In the genomic region with DNA sequence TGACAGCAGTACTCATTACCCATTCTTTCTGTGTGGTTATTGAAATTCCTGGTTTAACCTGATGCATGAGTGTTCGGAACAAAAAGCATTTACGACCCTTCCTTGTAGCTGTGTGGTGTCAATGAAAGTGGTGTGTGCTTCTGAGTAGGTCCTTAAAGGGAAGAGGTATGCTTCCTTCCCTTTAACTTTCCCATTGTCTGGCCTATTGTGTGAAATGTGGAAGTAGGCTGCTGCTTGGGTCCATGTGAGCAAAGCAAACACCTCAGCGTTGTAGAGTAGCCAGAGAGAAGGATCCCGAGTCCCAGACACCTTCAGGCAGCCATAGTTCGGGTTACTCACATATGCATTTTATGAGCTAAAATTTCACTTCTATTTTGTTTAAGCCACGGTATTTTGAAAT, we compare ENCODE assay signal across 30 cellular contexts.
"Had no signal": no experiment of that assay in that cellular context is flagged by ENCODE, and none has a peak within 500 bp of the region (broad histone marks: within the 10 kb centered on the region; RNA-seq: fewer than 3 reads in every experiment).

No MANE protein-coding gene starts in this region.

- H3K9me3 ChIP-seq: lower lobe of right lung, neutrophil, right atrium auricular region, right lobe of liver, tibial nerve, uterus had no signal

- H3K36me3 ChIP-seq: lower lobe of right lung, neural progenitor cell, neutrophil, right atrium auricular region, right lobe of liver, tibial nerve, uterus had no signal

- ATAC-seq: left cardiac atrium; left lobe of liver; lower lobe of right lung; natural killer cell; right lobe of liver; stimulated activated memory B cell treated with anti-CD40 and anti-IgM and Interleukin-4, amounts not matched to agents 10 μg/mL and 1 μg/mL and 100 μg/mL, for 72 hours; stimulated activated naive CD8-positive, alpha-beta T cell treated with anti-CD3 and anti-CD28 coated beads, Interleukin-15, amount 100 ng/mL, for 72 hours had no signal

- H3K4me1 ChIP-seq: lower lobe of right lung, right atrium auricular region, right lobe of liver, tibial nerve, uterus had no signal

- FAIRE-seq: keratinocyte had no signal

- H3K4me1 Mint-ChIP-seq: naive B cell; natural killer cell; stimulated activated memory B cell treated with anti-CD40 and anti-IgM and Interleukin-4, amounts not matched to agents 10 μg/mL and 1 μg/mL and 100 μg/mL, for 72 hours; stimulated activated naive CD8-positive, alpha-beta T cell treated with anti-CD3 and anti-CD28 coated beads, Interleukin-15, amount 100 ng/mL, for 72 hours had no signal

- H3K27ac ChIP-seq: lower lobe of right lung, neural progenitor cell, neutrophil, right atrium auricular region, right lobe of liver, tibial nerve, uterus had no signal

- H3K4me3 Mint-ChIP-seq: mesothelial cell of epicardium; naive B cell; natural killer cell; nephron progenitor cell; neural progenitor cell; stimulated activated memory B cell treated with anti-CD40 and anti-IgM and Interleukin-4, amounts not matched to agents 10 μg/mL and 1 μg/mL and 100 μg/mL, for 72 hours; stimulated activated naive CD8-positive, alpha-beta T cell treated with anti-CD3 and anti-CD28 coated beads, Interleukin-15, amount 100 ng/mL, for 72 hours; type B pancreatic cell had no signal

- H3K27me3 Mint-ChIP-seq: progenitor cell of endocrine pancreas; stimulated activated memory B cell treated with anti-CD40 and anti-IgM and Interleukin-4, amounts not matched to agents 10 μg/mL and 1 μg/mL and 100 μg/mL, for 72 hours; type B pancreatic cell had no signal

- DNase-seq: hippocampal formation; kidney glomerular epithelial cell; left cardiac atrium; lower lobe of right lung; mammary epithelial cell; mesenchymal stem cell; naive B cell; natural killer cell; nephron progenitor cell; occipital lobe; right lobe of liver; stimulated activated CD4-positive, alpha-beta T cell treated with anti-CD3 and anti-CD28 coated beads, Interleukin-1b, Interleukin-23, amount 100 ng/mL, for 48 hours; stimulated activated CD4-positive, alpha-beta T cell treated with anti-CD3 and anti-CD28 coated beads, Interleukin-2, amount 100 ng/mL, for 48 hours; stimulated activated CD4-positive, alpha-beta T cell treated with anti-CD3 and anti-CD28 coated beads, Interleukin-4, amount 100 ng/mL, for 4 hours; stimulated activated CD8-positive, alpha-beta memory T cell treated with anti-CD3 and anti-CD28 coated beads, Interleukin-4, amount 100 ng/mL, for 48 hours; stimulated activated naive CD4-positive, alpha-beta T cell treated with Interleukin-2 at 50 U/mL for 16 hours; stimulated activated naive CD8-positive, alpha-beta T cell treated with anti-CD3 and anti-CD28 coated beads, Interleukin-15, amount 100 ng/mL, for 72 hours; substantia nigra; uterus had no signal

- H3K27ac Mint-ChIP-seq: mesothelial cell of epicardium; naive B cell; natural killer cell; neural progenitor cell; progenitor cell of endocrine pancreas; stimulated activated memory B cell treated with anti-CD40 and anti-IgM and Interleukin-4, amounts not matched to agents 10 μg/mL and 1 μg/mL and 100 μg/mL, for 72 hours; stimulated activated naive CD8-positive, alpha-beta T cell treated with anti-CD3 and anti-CD28 coated beads, Interleukin-15, amount 100 ng/mL, for 72 hours; type B pancreatic cell had no signal

- H3K9ac ChIP-seq: neural progenitor cell had no signal

- H3K9me3 Mint-ChIP-seq: mesothelial cell of epicardium; naive B cell; natural killer cell; nephron progenitor cell; neural progenitor cell; stimulated activated memory B cell treated with anti-CD40 and anti-IgM and Interleukin-4, amounts not matched to agents 10 μg/mL and 1 μg/mL and 100 μg/mL, for 72 hours; stimulated activated naive CD8-positive, alpha-beta T cell treated with anti-CD3 and anti-CD28 coated beads, Interleukin-15, amount 100 ng/mL, for 72 hours; type B pancreatic cell had no signal

- H3K4me2 ChIP-seq: neural progenitor cell, smooth muscle cell had no signal

- H3K27me3 ChIP-seq: neural progenitor cell, right atrium auricular region, right lobe of liver, tibial nerve, uterus had no signal

- H3K4me3 ChIP-seq: lower lobe of right lung, neural progenitor cell, right atrium auricular region, right lobe of liver, smooth muscle cell, tibial nerve, uterus had no signal

- H3K36me3 Mint-ChIP-seq: mesothelial cell of epicardium; naive B cell; natural killer cell; neural progenitor cell; stimulated activated memory B cell treated with anti-CD40 and anti-IgM and Interleukin-4, amounts not matched to agents 10 μg/mL and 1 μg/mL and 100 μg/mL, for 72 hours; type B pancreatic cell had no signal

- H2AFZ ChIP-seq: neural progenitor cell had no signal
